26 cellular contexts compared by ENCODE assay signal in genomic region chr22:44730490-44731356, GRCh38. TPM values are rescaled to one million over a fixed set of nuclear protein-coding genes. Genes with fewer than 3 reads are reported as not detected.
A peak's percentile ranks its signal among the peaks of the same experiment; 100 is the strongest.
DNase-seq lines count a peak whose midpoint lies in the region; ATAC-seq, FAIRE-seq and TF ChIP-seq lines count a peak whose summit lies in the region.
"Had no signal": no experiment of that assay in that cellular context is flagged by ENCODE, and none has a peak within 500 bp of the region (broad histone marks: within the 10 kb centered on the region; RNA-seq: fewer than 3 reads in every experiment).

No MANE protein-coding gene starts in this region.

- H4K8ac ChIP-seq in H1 (ENCODE audit: extremely low read depth, insufficient read depth, low read length) = no peak overlapping the region

- H2BK120ac ChIP-seq in H1 (replicated peaks; ENCODE audit: low read depth, low read length) = no peak overlapping the region

- no peaks in the 10 kb centered on the region for H3K79me1 ChIP-seq in H1 (ENCODE audit: low read depth, low read length)

- intact Hi-C loops in PC-3 (cut with micrococcal nuclease) = no loop called here

- H3K9me2 ChIP-seq in PC-3 (replicated peaks; ENCODE audit: low read length) = no peaks in the 10 kb centered on the region

- CTCF ChIA-PET in CD8-positive, alpha-beta memory T cell (lab: Charles Lee) = interaction anchor here (1.3 to 1.5 kb wide), 3 partner anchors 16 to 46 kb away, joined by 3 to 4 read pairs (median 4); no protein-coding TSS in a partner anchor
- CTCF ChIA-PET in H1 (lab: Charles Lee; ENCODE audit: partially characterized antibody) (interaction anchor here (1.0 to 8.0 kb wide), 5 partner anchors 10 to 51 kb away, joined by 3 to 80 read pairs (median 4); no protein-coding TSS in a partner anchor), PC-3 (lab: Charles Lee) (no interaction called here)

- H3K9me3 Mint-ChIP-seq in CD8-positive, alpha-beta memory T cell = no peaks in the 10 kb centered on the region
- H3K9me3 Mint-ChIP-seq: CD4-positive, CD25-positive, alpha-beta regulatory T cell; H9 had no signal

- H3K4me3 Mint-ChIP-seq in CD8-positive, alpha-beta memory T cell = peak overlapping the region in 1 of 7 donors; percentile 10
- H3K4me3 Mint-ChIP-seq: CD4-positive, CD25-positive, alpha-beta regulatory T cell; H9 had no signal

- H3K14ac ChIP-seq in H1 (ENCODE audit: insufficient read length) = no peak overlapping the region

- H3K56ac ChIP-seq in H1 (replicated peaks; ENCODE audit: insufficient read length, low read depth, low read length) = no peak overlapping the region

- no peak overlapping the region for H3K4ac ChIP-seq in H1 (replicated peaks; ENCODE audit: insufficient read length, low read depth, low read length)

- no peaks in the 10 kb centered on the region for H3K27me3 Mint-ChIP-seq in CD8-positive, alpha-beta memory T cell
- H3K27me3 Mint-ChIP-seq: CD4-positive, CD25-positive, alpha-beta regulatory T cell had no signal

- H3K9ac ChIP-seq in BLaER1 treated with 17β-estradiol and CSF1 and Interleukin-3, amounts not matched to agents 10 nM and 100 nM = peak overlapping the region in 6 of 11 experiments; percentile 51 to 73 (median 66); a peak in 6 of 22 replicates
- H3K9ac ChIP-seq in H1 (replicated peaks in 1 of 4; ENCODE audit: extremely low read depth in 1 of 4, low read depth in 3 of 4, low read length in 3 of 4) (no peak overlapping the region), PC-3 (ENCODE audit: low read length) (no peak overlapping the region)

- peak overlapping the region in 4 of 11 experiments; percentile 72 to 82 (median 80); a peak in 5 of 22 replicates for H3K27ac ChIP-seq in BLaER1 treated with 17β-estradiol and CSF1 and Interleukin-3, amounts not matched to agents 10 nM and 100 nM
- H3K27ac ChIP-seq in CD8-positive, alpha-beta memory T cell (ENCODE audit: low read depth, low read length) = no peak overlapping the region
- H3K27ac ChIP-seq in H1 (ENCODE audit: low read depth, low read length) (no peak overlapping the region), osteoblast (ENCODE audit: low read depth, low read length) (no peak overlapping the region), PC-3 (ENCODE audit: low read length) (no peak overlapping the region)

- H2AFZ ChIP-seq in H1 (ENCODE audit: low read length) (no peak overlapping the region), osteoblast (ENCODE audit: low read length) (no peak overlapping the region), PC-3 (ENCODE audit: low read length) (no peak overlapping the region)

- BruUV-seq in PC-3 (replicated peaks; lab: Mats Ljungman, UMichigan) = no TSS peak

- H3K23me2 ChIP-seq in H1 (ENCODE audit: low read depth, low read length) = no peaks in the 10 kb centered on the region

- H3K4me1 ChIP-seq in BLaER1 treated with 17β-estradiol and CSF1 and Interleukin-3, amounts not matched to agents 10 nM and 100 nM = peaks cover 37 to 75% (median 50%) of the 10 kb centered on the region in 10 experiments
- H3K4me1 ChIP-seq in CD8-positive, alpha-beta memory T cell (ENCODE audit: insufficient read depth, low read length) = no peaks in the 10 kb centered on the region
- H3K4me1 ChIP-seq in H1 (replicated peaks in 1 of 4; ENCODE audit: control insufficient read depth in 3 of 4, insufficient read depth in 4 of 4, low read length in 3 of 4) = peaks cover 0 to 2% (median 0%) of the 10 kb centered on the region in 4 experiments; a peak in 1 of 7 replicates
- peaks cover 11% of the 10 kb centered on the region for H3K4me1 ChIP-seq in osteoblast (ENCODE audit: insufficient read depth, low read length)
- H3K4me1 ChIP-seq in PC-3 (ENCODE audit: insufficient read depth, low read length) = no peaks in the 10 kb centered on the region

- no peaks in the 10 kb centered on the region for H3K27me3 ChIP-seq in BLaER1 treated with 17β-estradiol and CSF1 and Interleukin-3, amounts not matched to agents 10 nM and 100 nM
- no peaks in the 10 kb centered on the region for H3K27me3 ChIP-seq in CD8-positive, alpha-beta memory T cell (ENCODE audit: insufficient read depth, low read length, poor library complexity, severe bottlenecking)
- H3K27me3 ChIP-seq in H1 (replicated peaks in 1 of 4; ENCODE audit: control insufficient read depth in 3 of 4, extremely low read depth in 1 of 4, insufficient read depth in 3 of 4, low read length in 3 of 4) = no peaks in the 10 kb centered on the region
- H3K27me3 ChIP-seq in osteoblast (ENCODE audit: insufficient read depth, low read length) = no peaks in the 10 kb centered on the region
- no peaks in the 10 kb centered on the region for H3K27me3 ChIP-seq in PC-3 (ENCODE audit: low read length)
- H3K27me3 ChIP-seq: dorsolateral prefrontal cortex had no signal

- no peak for TF ChIP-seq CTCF in H1 (IDR thresholded peaks at IDR 0.05; ENCODE audit: control extremely low read depth in 1 of 3, insufficient read depth in 1 of 3, low read depth in 1 of 3, low read length in 3 of 3)
- no peak for TF ChIP-seq CTCF in osteoblast (IDR thresholded peaks at IDR 0.05; ENCODE audit: extremely low read depth, low read depth, low read length)
- TF ChIP-seq CTCF in PC-3 (conservative IDR thresholded peaks at IDR 0.05; ENCODE audit: low read depth, low read length) = no peak

- POLR2A ChIA-PET in CD8-positive, alpha-beta memory T cell (lab: Charles Lee) = no interaction called here
- POLR2A ChIA-PET in H1 (lab: Charles Lee; ENCODE audit: partially characterized antibody) (interaction anchor here (1.0 kb wide), 1 partner anchor 13 kb away, joined by 3 read pairs; no protein-coding TSS in a partner anchor), PC-3 (lab: Charles Lee; ENCODE audit: unreplicated experiment) (no interaction called here)

- no peak for TF ChIP-seq EP300 in H1 (IDR thresholded peaks at IDR 0.05; ENCODE audit: borderline replicate concordance in 1 of 2, low read depth in 2 of 2, low read length in 2 of 2)

- peaks cover 36 to 100% (median 87%) of the 10 kb centered on the region in 11 experiments for H4K20me1 ChIP-seq in BLaER1 treated with 17β-estradiol and CSF1 and Interleukin-3, amounts not matched to agents 10 nM and 100 nM
- peaks cover 0 to 11% of the 10 kb centered on the region in 2 experiments for H4K20me1 ChIP-seq in H1 (replicated peaks in 1 of 2; ENCODE audit: control insufficient read depth in 1 of 2, insufficient read depth in 2 of 2, low read length in 2 of 2)
- H4K20me1 ChIP-seq in osteoblast (ENCODE audit: insufficient read depth, low read length) = peaks cover 8% of the 10 kb centered on the region
- H4K20me1 ChIP-seq in PC-3 (ENCODE audit: low read length) = no peaks in the 10 kb centered on the region

- peaks cover 0 to 67% (median 5%) of the 10 kb centered on the region in 3 donors for H3K36me3 Mint-ChIP-seq in CD8-positive, alpha-beta memory T cell

- H3K4me1 Mint-ChIP-seq in CD8-positive, alpha-beta memory T cell = peaks cover 1 to 16% (median 8%) of the 10 kb centered on the region in 3 donors

- TF ChIP-seq RAD21 in H1 (IDR thresholded peaks at IDR 0.05 in 1 of 2, conservative IDR thresholded peaks at IDR 0.05 in 1 of 2; ENCODE audit: low read depth in 2 of 2, low read length in 2 of 2) = no peak

- H3K79me2 ChIP-seq in H1 (ENCODE audit: control insufficient read depth in 1 of 2, insufficient read depth in 2 of 2, low read length in 2 of 2) (no peaks in the 10 kb centered on the region), osteoblast (ENCODE audit: insufficient read depth, low read length) (no peaks in the 10 kb centered on the region), PC-3 (ENCODE audit: low read length) (no peaks in the 10 kb centered on the region)

- peaks cover 10 to 77% (median 30%) of the 10 kb centered on the region in 11 experiments; a peak in 20 of 22 replicates for H3K36me3 ChIP-seq in BLaER1 treated with 17β-estradiol and CSF1 and Interleukin-3, amounts not matched to agents 10 nM and 100 nM
- no peaks in the 10 kb centered on the region for H3K36me3 ChIP-seq in CD8-positive, alpha-beta memory T cell (ENCODE audit: insufficient read depth, low read length)
- H3K36me3 ChIP-seq in H1 (ENCODE audit: control insufficient read depth in 2 of 4, insufficient read depth in 4 of 4, low read length in 3 of 4) (no peaks in the 10 kb centered on the region; a peak in 1 of 8 replicates), osteoblast (ENCODE audit: insufficient read depth, low read length) (no peaks in the 10 kb centered on the region), PC-3 (ENCODE audit: low read depth, low read length) (no peaks in the 10 kb centered on the region)

- no peak overlapping the region for H3K18ac ChIP-seq in H1 (ENCODE audit: extremely low read depth, low read length)

- no peak overlapping the region for H3K23ac ChIP-seq in H1 (ENCODE audit: insufficient read length)

- no peak overlapping the region for H4K91ac ChIP-seq in H1 (replicated peaks; ENCODE audit: insufficient read length, low read length)

- no peaks in the 10 kb centered on the region for H3K9me3 ChIP-seq in BLaER1 treated with 17β-estradiol and CSF1 and Interleukin-3, amounts not matched to agents 10 nM and 100 nM (replicated peaks in 1 of 11)
- no peaks in the 10 kb centered on the region for H3K9me3 ChIP-seq in CD8-positive, alpha-beta memory T cell (ENCODE audit: low read length)
- H3K9me3 ChIP-seq in H1 (ENCODE audit: insufficient read depth in 2 of 2, low read depth in 1 of 2, low read length in 1 of 2) (no peaks in the 10 kb centered on the region), osteoblast (ENCODE audit: low read depth, low read length) (no peaks in the 10 kb centered on the region), PC-3 (ENCODE audit: low read length) (no peaks in the 10 kb centered on the region)

- H3K27ac Mint-ChIP-seq in CD8-positive, alpha-beta memory T cell = peak overlapping the region; percentile 39 to 82 (median 64)
- H3K27ac Mint-ChIP-seq: H9 had no signal

- ATAC-seq in PC-3 (no peak), HG03571 (IDR thresholded peaks at IDR 0.05; ENCODE audit: unreplicated experiment) (no peak)

- no peak overlapping the region for H2BK20ac ChIP-seq in H1 (ENCODE audit: low read length)

- FAIRE-seq in H1 (lab: Jason Lieb, UNC) = no peak
- FAIRE-seq: G401.6 had no signal

- no peak for DNase-seq in CD8-positive, alpha-beta memory T cell
- DNase-seq in H1 (ENCODE audit: low read depth in 1 of 2, low spot score in 2 of 2) (no peak), osteoblast (ENCODE audit: insufficient read length, low spot score, missing footprints) (peak; percentile 89), PC-3 (no peak), NCI-H345 (lab: John Stamatoyannopoulos, UW) (no peak)
- DNase-seq: activated gamma-delta T cell; activated T-cell treated with anti-CD3 and anti-CD28 coated beads for 4 hours; CD4-positive, CD25-positive, alpha-beta regulatory T cell; cerebellar nuclear complex; DMS153; H9; islet precursor cell; Karpas-422; left ventricle myocardium superior; MV-4-11; NCI-H1436 treated with DMSO at 0.1 percent for 48 hours; NCI-H2107; NCI-H446 treated with DMSO at 0.1 percent for 48 hours; stimulated activated CD4-positive, alpha-beta T cell treated with anti-CD3 and anti-CD28 coated beads, Interleukin-2, amount 100 ng/mL, for 48 hours; T-helper 2 cell; trophoblast cell had no signal

- no peak overlapping the region for H2BK5ac ChIP-seq in H1 (ENCODE audit: low read depth, low read length)

- no peak overlapping the region for H2BK15ac ChIP-seq in H1 (ENCODE audit: low read length)

- WGBS in H1 (ENCODE audit: extremely low coverage in 1 of 2, insufficient coverage in 1 of 2, insufficient read length in 1 of 2, insufficient replicate concordance in 2 of 2, low coverage in 1 of 2, low lambda C conversion rate in 2 of 2, missing lambda C conversion rate in 1 of 2), 2 experiments = 88% methylated on average over 19 of the region's 19 CpGs; no CpG with 5 or more reads in 1 of the 2 experiments

- H2AK5ac ChIP-seq in H1 (ENCODE audit: low read depth, low read length) = 0 out of 2 replicates have a peak overlapping the region, but pooled peaks have one; percentile 82

- H3K4me2 ChIP-seq in BLaER1 treated with 17β-estradiol and CSF1 and Interleukin-3, amounts not matched to agents 10 nM and 100 nM = peak overlapping the region in 10 of 11 experiments; percentile 82 to 97 (median 92); a peak in 19 of 22 replicates
- H3K4me2 ChIP-seq in H1 (ENCODE audit: insufficient read depth in 1 of 2, low read depth in 2 of 2, low read length in 2 of 2) (no peak overlapping the region), osteoblast (ENCODE audit: insufficient read depth, low read length) (no peak overlapping the region), PC-3 (ENCODE audit: low read length) (no peak overlapping the region)

- H2BK12ac ChIP-seq in H1 (ENCODE audit: low read depth, low read length) = no peak overlapping the region

- TF ChIP-seq POLR2A in H1 (IDR thresholded peaks at IDR 0.05; ENCODE audit: control extremely low read depth in 1 of 2, low read depth in 2 of 2, low read length in 2 of 2) = no peak

- no peaks in the 10 kb centered on the region for H3F3A ChIP-seq in PC-3 (ENCODE audit: low read length, unreplicated experiment)

- H4K5ac ChIP-seq in H1 (ENCODE audit: insufficient read length, low read depth, low read length) = no peak overlapping the region

- no peak overlapping the region for H3K4me3 ChIP-seq in BLaER1 treated with 17β-estradiol and CSF1 and Interleukin-3, amounts not matched to agents 10 nM and 100 nM
- H3K4me3 ChIP-seq in CD8-positive, alpha-beta memory T cell (ENCODE audit: low read length) = no peak overlapping the region
- H3K4me3 ChIP-seq in H1 (ENCODE audit: extremely low read depth in 1 of 4, insufficient read depth in 2 of 4, low read depth in 3 of 4, low read length in 4 of 4) (no peak overlapping the region), osteoblast (ENCODE audit: insufficient read depth, low read length) (no peak overlapping the region), PC-3 (ENCODE audit: low read length) (no peak overlapping the region)

RNA-seq across cellular contexts. Expression of gene ARHGAP8, which starts 21.7 kb away (rescaled TPM):
- under 1 TPM; 0.42 to 0.49 TPM for total RNA-seq in CD8-positive, alpha-beta memory T cell
- polyA plus RNA-seq in CD8-positive, alpha-beta memory T cell = not detected
- total RNA-seq in H1 (2021; fragmentation: NEBNext Ultra II Directional; extraction: Animal tissue kit (Norgen Biotek cat#: 25700)) = 47.7 and 48.7 TPM in 2 replicates
- polyA plus RNA-seq in H1 (2011; rRNA removed) = 35.6 and 55.2 TPM in 2 replicates
- 40.7 TPM for polyA plus RNA-seq in H1 (2011; cell fraction: cytosol; rRNA removed)
- 71.9 TPM for polyA plus RNA-seq in H1 (2011; cell fraction: nucleus; rRNA removed)
- 29.6 to 36.8 TPM (median 35.4 TPM) in 4 replicates for polyA plus RNA-seq in H1 (2012, experiment 1 of 2)
- polyA plus RNA-seq in H1 (2012, experiment 2 of 2) = 25.3 TPM
- 28.1 TPM for polyA plus RNA-seq in H1 (2013, experiment 1 of 2)
- polyA plus RNA-seq in H1 (2013, experiment 2 of 2) = 27.7 TPM
- polyA minus RNA-seq in H1 (2011; rRNA and poly(A)+ RNA removed) = 28.4 and 34.7 TPM in 2 replicates
- polyA minus RNA-seq in H1 (2011; cell fraction: cytosol; rRNA and poly(A)+ RNA removed) = 22.0 TPM
- polyA minus RNA-seq in H1 (2011; cell fraction: nucleus; rRNA and poly(A)+ RNA removed) = 33.7 TPM
- total RNA-seq in osteoblast = 0.29 and 0.36 TPM in 2 replicates
- 29.4 and 30.9 TPM in 2 replicates for total RNA-seq in PC-3 (2014; rRNA removed)
- total RNA-seq: endothelial cell of umbilical vein, left ventricle myocardium superior had no signal
- polyA plus RNA-seq: endothelial cell of umbilical vein had no signal

RNA-seq across cellular contexts. Expression of gene PRR5, which starts 28.7 kb away (rescaled TPM):
- 10 to 100 TPM; 26.4 to 29.9 TPM for total RNA-seq in CD8-positive, alpha-beta memory T cell
- polyA plus RNA-seq in CD8-positive, alpha-beta memory T cell = 175 TPM
- total RNA-seq in H1 (2021; fragmentation: NEBNext Ultra II Directional; extraction: Animal tissue kit (Norgen Biotek cat#: 25700)) = 15.7 and 16.5 TPM in 2 replicates
- polyA plus RNA-seq in H1 (2011; rRNA removed) = 25.7 and 36.1 TPM in 2 replicates
- polyA plus RNA-seq in H1 (2011; cell fraction: cytosol; rRNA removed) = 21.7 TPM
- 26.9 TPM for polyA plus RNA-seq in H1 (2011; cell fraction: nucleus; rRNA removed)
- polyA plus RNA-seq in H1 (2012, experiment 1 of 2) = 13.6 to 16.9 TPM (median 16.1 TPM) in 4 replicates
- 15.9 TPM for polyA plus RNA-seq in H1 (2012, experiment 2 of 2)
- polyA plus RNA-seq in H1 (2013, experiment 1 of 2) = 8.9 TPM
- 9.8 TPM for polyA plus RNA-seq in H1 (2013, experiment 2 of 2)
- 13.3 and 16.3 TPM in 2 replicates for polyA minus RNA-seq in H1 (2011; rRNA and poly(A)+ RNA removed)
- polyA minus RNA-seq in H1 (2011; cell fraction: cytosol; rRNA and poly(A)+ RNA removed) = 15.0 TPM
- polyA minus RNA-seq in H1 (2011; cell fraction: nucleus; rRNA and poly(A)+ RNA removed) = 17.1 TPM
- total RNA-seq in osteoblast (13.0 and 14.8 TPM in 2 replicates), PC-3 (2014; rRNA removed) (14.5 and 21.8 TPM in 2 replicates)

Comparison
In these comparisons a context has a peak if more than half of its experiments do, and no peak if none do; other contexts are left out.
1. H3K4me2 ChIP-seq: peak in BLaER1 treated with 17β-estradiol and CSF1 and Interleukin-3, amounts not matched to agents 10 nM and 100 nM (10 of 11); none in H1 (0 of 2), osteoblast (single experiment) and PC-3 (single experiment).
2. H3K9ac ChIP-seq: peak in BLaER1 treated with 17β-estradiol and CSF1 and Interleukin-3, amounts not matched to agents 10 nM and 100 nM (6 of 11); none in H1 (0 of 4) and PC-3 (single experiment).
3. RNA of gene ARHGAP8, which starts 21.7 kb away (total RNA-seq): 47.7 to 48.7 TPM in H1 and 29.4 to 30.9 TPM in PC-3; 0.42 to 0.49 TPM in CD8-positive, alpha-beta memory T cell and 0.29 to 0.36 TPM in osteoblast; every median in the first group is over 10 times any median in the second.